In the genomic region with DNA sequence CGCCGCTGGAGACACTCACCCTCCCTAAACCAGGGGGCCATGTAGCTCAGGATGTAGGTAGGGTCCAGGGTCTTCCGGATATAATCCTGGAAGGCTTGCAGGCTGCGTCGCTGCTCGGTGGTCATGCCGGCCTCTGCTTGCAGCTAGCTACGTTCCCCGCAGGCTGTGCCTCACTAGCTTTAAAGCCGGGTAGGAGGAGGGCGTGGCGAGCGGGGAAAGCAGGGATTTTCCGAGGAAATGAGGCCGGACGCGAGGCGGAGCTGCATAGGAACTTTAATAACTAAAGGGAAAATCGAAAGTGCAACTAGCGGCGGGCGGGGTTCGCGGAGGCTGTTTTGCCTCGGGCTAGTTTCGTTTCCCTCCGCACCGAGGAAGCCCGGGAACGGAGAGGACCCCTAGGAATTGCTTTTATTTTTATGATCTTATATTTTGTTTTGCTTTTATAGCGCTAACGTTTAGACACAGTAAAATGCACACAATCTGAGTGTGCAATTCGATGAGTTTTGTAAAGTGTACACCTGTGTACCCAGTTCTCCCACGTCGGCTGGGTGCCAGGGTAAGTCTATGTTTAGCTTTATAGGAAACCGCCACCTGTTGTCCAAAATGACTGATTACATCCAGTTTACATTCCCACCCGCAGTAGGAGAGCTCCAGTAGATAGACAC, we compare ENCODE assay signal across 1 cellular context.
TF ChIP-seq lines count a peak whose summit lies in the region.

A gene (minus strand): TSS at position 155 of the 665 bp plus-strand sequence. CDS start 30 bp downstream, at position 125.

TF ChIP-seq in K562, 482 proteins besides CTCF, POLR2A, EP300 and RAD21 (continued from another document and continues in another):
- TF ChIP-seq, protein P1, sequence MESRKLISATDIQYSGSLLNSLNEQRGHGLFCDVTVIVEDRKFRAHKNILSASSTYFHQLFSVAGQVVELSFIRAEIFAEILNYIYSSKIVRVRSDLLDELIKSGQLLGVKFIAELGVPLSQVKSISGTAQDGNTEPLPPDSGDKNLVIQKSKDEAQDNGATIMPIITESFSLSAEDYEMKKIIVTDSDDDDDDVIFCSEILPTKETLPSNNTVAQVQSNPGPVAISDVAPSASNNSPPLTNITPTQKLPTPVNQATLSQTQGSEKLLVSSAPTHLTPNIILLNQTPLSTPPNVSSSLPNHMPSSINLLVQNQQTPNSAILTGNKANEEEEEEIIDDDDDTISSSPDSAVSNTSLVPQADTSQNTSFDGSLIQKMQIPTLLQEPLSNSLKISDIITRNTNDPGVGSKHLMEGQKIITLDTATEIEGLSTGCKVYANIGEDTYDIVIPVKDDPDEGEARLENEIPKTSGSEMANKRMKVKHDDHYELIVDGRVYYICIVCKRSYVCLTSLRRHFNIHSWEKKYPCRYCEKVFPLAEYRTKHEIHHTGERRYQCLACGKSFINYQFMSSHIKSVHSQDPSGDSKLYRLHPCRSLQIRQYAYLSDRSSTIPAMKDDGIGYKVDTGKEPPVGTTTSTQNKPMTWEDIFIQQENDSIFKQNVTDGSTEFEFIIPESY (CRISPR knock-in tag; IDR thresholded peaks at IDR 0.05) = no peak
- TF ChIP-seq ZNF384 (IDR thresholded peaks at IDR 0.05; ENCODE audit: low read depth, low read length) (peak; percentile 66), RBBP5 (IDR thresholded peaks at IDR 0.05; ENCODE audit: borderline replicate concordance, insufficient read depth, low read length, poor library complexity, severe bottlenecking) (peak; percentile 57), MECOM (CRISPR knock-in tag; IDR thresholded peaks at IDR 0.05) (no peak), POLR2AphosphoS5 (IDR thresholded peaks at IDR 0.05; ENCODE audit: control insufficient read depth, insufficient read depth, low read depth, low read length) (no peak), ZFPM2 (CRISPR knock-in tag; IDR thresholded peaks at IDR 0.05) (no peak), COPS2 (conservative IDR thresholded peaks at IDR 0.05) (no peak), MBD2 (IDR thresholded peaks at IDR 0.05; ENCODE audit: borderline replicate concordance, low read depth) (no peak), ARNT (IDR thresholded peaks at IDR 0.05) (no peak), BACH1 (tag; IDR thresholded peaks at IDR 0.05) (no peak), RBM15 (IDR thresholded peaks at IDR 0.05; ENCODE audit: insufficient read depth, low read length) (no peak), FOXK2 (conservative IDR thresholded peaks at IDR 0.05 in 1 of 2, IDR thresholded peaks at IDR 0.05 in 1 of 2; ENCODE audit: low read depth in 2 of 2) (peak; percentile 77 to 84), ZC3H8 (IDR thresholded peaks at IDR 0.05) (no peak), TRIM28 (IDR thresholded peaks at IDR 0.05) (no peak), NRF1 (conservative IDR thresholded peaks at IDR 0.05 in 1 of 2, IDR thresholded peaks at IDR 0.05 in 1 of 2) (no peak), CREB1 (IDR thresholded peaks at IDR 0.05) (no peak), CREB1 (CRISPR knock-in tag; IDR thresholded peaks at IDR 0.05) (no peak), KLF13 (tag; IDR thresholded peaks at IDR 0.05; ENCODE audit: borderline replicate concordance, low read depth) (no peak), NR1H2 (CRISPR knock-in tag; IDR thresholded peaks at IDR 0.05) (no peak), ELF2 (CRISPR knock-in tag; IDR thresholded peaks at IDR 0.05) (no peak), ZNF431 (CRISPR knock-in tag; IDR thresholded peaks at IDR 0.05) (no peak), ZNF764 (CRISPR knock-in tag; IDR thresholded peaks at IDR 0.05; ENCODE audit: low read depth) (no peak), DPF2 (IDR thresholded peaks at IDR 0.05) (no peak), CREM (IDR thresholded peaks at IDR 0.05; ENCODE audit: low read depth) (no peak)
- TF ChIP-seq, protein P2, sequence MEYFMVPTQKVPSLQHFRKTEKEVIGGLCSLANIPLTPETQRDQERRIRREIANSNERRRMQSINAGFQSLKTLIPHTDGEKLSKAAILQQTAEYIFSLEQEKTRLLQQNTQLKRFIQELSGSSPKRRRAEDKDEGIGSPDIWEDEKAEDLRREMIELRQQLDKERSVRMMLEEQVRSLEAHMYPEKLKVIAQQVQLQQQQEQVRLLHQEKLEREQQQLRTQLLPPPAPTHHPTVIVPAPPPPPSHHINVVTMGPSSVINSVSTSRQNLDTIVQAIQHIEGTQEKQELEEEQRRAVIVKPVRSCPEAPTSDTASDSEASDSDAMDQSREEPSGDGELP (CRISPR knock-in tag; IDR thresholded peaks at IDR 0.05; ENCODE audit: borderline replicate concordance) = peak; percentile 24; the same call in 1 of the 2 replicates
- TF ChIP-seq, protein P3, sequence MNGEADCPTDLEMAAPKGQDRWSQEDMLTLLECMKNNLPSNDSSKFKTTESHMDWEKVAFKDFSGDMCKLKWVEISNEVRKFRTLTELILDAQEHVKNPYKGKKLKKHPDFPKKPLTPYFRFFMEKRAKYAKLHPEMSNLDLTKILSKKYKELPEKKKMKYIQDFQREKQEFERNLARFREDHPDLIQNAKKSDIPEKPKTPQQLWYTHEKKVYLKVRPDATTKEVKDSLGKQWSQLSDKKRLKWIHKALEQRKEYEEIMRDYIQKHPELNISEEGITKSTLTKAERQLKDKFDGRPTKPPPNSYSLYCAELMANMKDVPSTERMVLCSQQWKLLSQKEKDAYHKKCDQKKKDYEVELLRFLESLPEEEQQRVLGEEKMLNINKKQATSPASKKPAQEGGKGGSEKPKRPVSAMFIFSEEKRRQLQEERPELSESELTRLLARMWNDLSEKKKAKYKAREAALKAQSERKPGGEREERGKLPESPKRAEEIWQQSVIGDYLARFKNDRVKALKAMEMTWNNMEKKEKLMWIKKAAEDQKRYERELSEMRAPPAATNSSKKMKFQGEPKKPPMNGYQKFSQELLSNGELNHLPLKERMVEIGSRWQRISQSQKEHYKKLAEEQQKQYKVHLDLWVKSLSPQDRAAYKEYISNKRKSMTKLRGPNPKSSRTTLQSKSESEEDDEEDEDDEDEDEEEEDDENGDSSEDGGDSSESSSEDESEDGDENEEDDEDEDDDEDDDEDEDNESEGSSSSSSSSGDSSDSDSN (IDR thresholded peaks at IDR 0.05; ENCODE audit: borderline replicate concordance in 1 of 2, low read depth in 2 of 2, low read length in 2 of 2) = 0 out of 4 replicates have a peak, but pooled peaks of 1 of the 2 experiments have one; percentile 34
- TF ChIP-seq, protein P4, sequence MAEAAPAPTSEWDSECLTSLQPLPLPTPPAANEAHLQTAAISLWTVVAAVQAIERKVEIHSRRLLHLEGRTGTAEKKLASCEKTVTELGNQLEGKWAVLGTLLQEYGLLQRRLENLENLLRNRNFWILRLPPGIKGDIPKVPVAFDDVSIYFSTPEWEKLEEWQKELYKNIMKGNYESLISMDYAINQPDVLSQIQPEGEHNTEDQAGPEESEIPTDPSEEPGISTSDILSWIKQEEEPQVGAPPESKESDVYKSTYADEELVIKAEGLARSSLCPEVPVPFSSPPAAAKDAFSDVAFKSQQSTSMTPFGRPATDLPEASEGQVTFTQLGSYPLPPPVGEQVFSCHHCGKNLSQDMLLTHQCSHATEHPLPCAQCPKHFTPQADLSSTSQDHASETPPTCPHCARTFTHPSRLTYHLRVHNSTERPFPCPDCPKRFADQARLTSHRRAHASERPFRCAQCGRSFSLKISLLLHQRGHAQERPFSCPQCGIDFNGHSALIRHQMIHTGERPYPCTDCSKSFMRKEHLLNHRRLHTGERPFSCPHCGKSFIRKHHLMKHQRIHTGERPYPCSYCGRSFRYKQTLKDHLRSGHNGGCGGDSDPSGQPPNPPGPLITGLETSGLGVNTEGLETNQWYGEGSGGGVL (CRISPR knock-in tag; IDR thresholded peaks at IDR 0.05) = no peak
- TF ChIP-seq, protein P5, sequence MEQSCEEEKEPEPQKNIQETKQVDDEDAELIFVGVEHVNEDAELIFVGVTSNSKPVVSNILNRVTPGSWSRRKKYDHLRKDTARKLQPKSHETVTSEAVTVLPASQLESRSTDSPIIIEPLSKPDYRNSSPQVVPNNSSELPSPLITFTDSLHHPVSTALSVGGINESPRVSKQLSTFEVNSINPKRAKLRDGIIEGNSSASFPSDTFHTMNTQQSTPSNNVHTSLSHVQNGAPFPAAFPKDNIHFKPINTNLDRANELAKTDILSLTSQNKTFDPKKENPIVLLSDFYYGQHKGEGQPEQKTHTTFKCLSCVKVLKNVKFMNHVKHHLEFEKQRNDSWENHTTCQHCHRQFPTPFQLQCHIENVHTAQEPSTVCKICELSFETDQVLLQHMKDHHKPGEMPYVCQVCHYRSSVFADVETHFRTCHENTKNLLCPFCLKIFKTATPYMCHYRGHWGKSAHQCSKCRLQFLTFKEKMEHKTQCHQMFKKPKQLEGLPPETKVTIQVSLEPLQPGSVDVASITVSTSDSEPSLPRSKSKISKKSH (CRISPR knock-in tag; IDR thresholded peaks at IDR 0.05) = no peak
- TF ChIP-seq, protein P6, sequence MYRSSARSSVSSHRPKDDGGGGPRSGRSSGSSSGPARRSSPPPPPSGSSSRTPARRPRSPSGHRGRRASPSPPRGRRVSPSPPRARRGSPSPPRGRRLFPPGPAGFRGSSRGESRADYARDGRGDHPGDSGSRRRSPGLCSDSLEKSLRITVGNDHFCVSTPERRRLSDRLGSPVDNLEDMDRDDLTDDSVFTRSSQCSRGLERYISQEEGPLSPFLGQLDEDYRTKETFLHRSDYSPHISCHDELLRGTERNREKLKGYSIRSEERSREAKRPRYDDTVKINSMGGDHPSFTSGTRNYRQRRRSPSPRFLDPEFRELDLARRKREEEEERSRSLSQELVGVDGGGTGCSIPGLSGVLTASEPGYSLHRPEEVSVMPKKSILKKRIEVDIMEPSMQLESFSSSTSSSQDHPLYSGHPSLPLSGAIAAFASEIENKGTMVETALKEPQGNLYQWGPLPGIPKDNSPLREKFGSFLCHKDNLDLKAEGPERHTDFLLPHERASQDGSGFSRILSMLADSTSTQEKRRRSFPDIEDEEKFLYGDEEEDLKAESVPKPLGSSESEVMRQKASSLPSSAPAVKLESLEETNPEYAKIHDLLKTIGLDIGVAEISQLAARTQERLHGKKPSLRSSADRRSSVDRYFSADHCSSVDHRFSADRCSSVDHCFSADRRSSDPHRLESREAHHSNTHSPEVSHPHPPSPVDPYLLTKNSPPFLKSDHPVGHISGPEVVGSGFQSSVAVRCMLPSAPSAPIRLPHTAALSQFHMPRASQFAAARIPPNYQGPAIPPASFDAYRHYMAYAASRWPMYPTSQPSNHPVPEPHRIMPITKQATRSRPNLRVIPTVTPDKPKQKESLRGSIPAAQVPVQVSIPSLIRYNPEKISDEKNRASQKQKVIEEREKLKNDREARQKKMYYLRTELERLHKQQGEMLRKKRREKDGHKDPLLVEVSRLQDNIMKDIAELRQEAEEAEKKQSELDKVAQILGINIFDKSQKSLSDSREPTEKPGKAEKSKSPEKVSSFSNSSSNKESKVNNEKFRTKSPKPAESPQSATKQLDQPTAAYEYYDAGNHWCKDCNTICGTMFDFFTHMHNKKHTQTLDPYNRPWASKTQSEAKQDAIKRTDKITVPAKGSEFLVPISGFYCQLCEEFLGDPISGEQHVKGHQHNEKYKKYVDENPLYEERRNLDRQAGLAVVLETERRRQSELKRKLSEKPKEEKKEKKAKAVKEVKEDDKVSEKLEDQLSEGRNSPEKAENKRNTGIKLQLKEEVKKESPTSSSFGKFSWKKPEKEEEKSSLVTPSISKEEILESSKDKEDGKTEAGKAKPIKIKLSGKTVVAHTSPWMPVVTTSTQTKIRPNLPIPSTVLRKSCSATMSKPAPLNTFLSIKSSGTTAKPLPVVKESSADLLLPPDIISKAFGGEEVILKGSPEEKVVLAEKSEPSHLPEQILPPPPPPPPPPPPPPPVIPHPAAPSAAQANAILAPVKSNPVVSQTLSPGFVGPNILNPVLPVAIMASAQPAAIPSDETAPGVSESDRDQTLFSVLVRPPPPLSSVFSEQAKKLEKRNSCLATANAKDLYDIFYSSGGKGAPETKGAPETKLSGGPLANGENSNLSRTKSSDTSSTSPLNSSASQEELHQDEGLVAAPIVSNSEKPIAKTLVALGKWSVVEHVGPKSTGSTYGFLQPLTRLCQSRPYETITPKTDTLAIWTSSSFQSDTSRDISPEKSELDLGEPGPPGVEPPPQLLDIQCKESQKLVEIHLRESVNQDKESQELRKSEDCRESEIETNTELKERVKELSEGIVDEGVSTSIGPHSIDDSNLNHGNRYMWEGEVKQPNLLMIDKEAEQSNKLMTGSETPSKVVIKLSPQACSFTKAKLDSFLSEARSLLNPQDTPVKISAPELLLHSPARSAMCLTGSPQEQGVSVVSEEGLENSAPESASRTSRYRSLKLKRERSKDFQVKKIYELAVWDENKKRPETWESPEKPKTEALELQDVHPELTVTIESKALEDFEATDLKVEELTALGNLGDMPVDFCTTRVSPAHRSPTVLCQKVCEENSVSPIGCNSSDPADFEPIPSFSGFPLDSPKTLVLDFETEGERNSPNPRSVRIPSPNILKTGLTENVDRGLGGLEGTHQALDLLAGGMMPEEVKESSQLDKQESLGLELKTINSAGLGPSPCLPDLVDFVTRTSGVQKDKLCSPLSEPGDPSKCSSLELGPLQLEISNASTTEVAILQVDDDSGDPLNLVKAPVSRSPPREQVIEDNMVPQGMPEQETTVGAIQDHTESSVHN (IDR thresholded peaks at IDR 0.05; ENCODE audit: borderline replicate concordance in 1 of 2, low read depth in 1 of 2) = peak in 1 of 2 experiments; percentile 54; a peak in 1 of 4 replicates
- TF ChIP-seq, protein P7, sequence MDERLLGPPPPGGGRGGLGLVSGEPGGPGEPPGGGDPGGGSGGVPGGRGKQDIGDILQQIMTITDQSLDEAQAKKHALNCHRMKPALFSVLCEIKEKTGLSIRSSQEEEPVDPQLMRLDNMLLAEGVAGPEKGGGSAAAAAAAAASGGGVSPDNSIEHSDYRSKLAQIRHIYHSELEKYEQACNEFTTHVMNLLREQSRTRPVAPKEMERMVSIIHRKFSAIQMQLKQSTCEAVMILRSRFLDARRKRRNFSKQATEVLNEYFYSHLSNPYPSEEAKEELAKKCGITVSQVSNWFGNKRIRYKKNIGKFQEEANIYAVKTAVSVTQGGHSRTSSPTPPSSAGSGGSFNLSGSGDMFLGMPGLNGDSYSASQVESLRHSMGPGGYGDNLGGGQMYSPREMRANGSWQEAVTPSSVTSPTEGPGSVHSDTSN (CRISPR knock-in tag; IDR thresholded peaks at IDR 0.05; ENCODE audit: low read depth) = no peak
- TF ChIP-seq, protein P7 (tag; conservative IDR thresholded peaks at IDR 0.05; ENCODE audit: low read depth) = peak; percentile 56
- TF ChIP-seq, protein P8, sequence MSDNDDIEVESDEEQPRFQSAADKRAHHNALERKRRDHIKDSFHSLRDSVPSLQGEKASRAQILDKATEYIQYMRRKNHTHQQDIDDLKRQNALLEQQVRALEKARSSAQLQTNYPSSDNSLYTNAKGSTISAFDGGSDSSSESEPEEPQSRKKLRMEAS (CRISPR knock-in tag; IDR thresholded peaks at IDR 0.05) = no peak
- TF ChIP-seq, protein P9, sequence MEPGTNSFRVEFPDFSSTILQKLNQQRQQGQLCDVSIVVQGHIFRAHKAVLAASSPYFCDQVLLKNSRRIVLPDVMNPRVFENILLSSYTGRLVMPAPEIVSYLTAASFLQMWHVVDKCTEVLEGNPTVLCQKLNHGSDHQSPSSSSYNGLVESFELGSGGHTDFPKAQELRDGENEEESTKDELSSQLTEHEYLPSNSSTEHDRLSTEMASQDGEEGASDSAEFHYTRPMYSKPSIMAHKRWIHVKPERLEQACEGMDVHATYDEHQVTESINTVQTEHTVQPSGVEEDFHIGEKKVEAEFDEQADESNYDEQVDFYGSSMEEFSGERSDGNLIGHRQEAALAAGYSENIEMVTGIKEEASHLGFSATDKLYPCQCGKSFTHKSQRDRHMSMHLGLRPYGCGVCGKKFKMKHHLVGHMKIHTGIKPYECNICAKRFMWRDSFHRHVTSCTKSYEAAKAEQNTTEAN (CRISPR knock-in tag; IDR thresholded peaks at IDR 0.05) = no peak
